26 cellular contexts compared by ENCODE assay signal in genomic region chr10:10850227-10850626, GRCh38.
"Had no signal": no experiment of that assay in that cellular context is flagged by ENCODE, and none has a peak within 500 bp of the region (broad histone marks: within the 10 kb centered on the region; RNA-seq: fewer than 3 reads in every experiment).

No MANE protein-coding gene starts in this region.

- H2AFZ ChIP-seq: neural progenitor cell had no signal

- H3K9me3 ChIP-seq: adrenal gland, spleen, thyroid gland, upper lobe of right lung had no signal

- H3K9ac ChIP-seq: neural progenitor cell had no signal

- H3K4me3 ChIP-seq: adrenal gland, lung, neural progenitor cell, spleen, thyroid gland, upper lobe of right lung had no signal

- H3K36me3 Mint-ChIP-seq: activated naive CD8-positive, alpha-beta T cell; naive thymus-derived CD8-positive, alpha-beta T cell had no signal

- H3K27me3 ChIP-seq: adrenal gland, foreskin keratinocyte, neural progenitor cell, thyroid gland, upper lobe of right lung had no signal

- DNase-seq: activated B cell treated with CpG ODN at 0.5 μM for 24 hours; activated CD4-positive, alpha-beta T cell treated with anti-CD3 and anti-CD28 coated beads for 36 hours; activated CD4-positive, alpha-beta T cell treated with anti-CD3 and anti-CD28 coated beads, Interleukin-2, amount 50 U/mL, for 4 hours; activated CD8-positive, alpha-beta memory T cell treated with anti-CD3 and anti-CD28 coated beads, Interleukin-2, amount 50 U/mL, for 48 hours; activated naive CD4-positive, alpha-beta T cell; activated T-cell treated with anti-CD3 and anti-CD28 coated beads, Interleukin-2, amount 50 U/mL, for 4 hours; adrenal gland; cortex of kidney; endodermal cell; glutamatergic neuron; hypothalamus; left colon; naive thymus-derived CD8-positive, alpha-beta T cell; posterior cingulate gyrus; spleen; stimulated activated CD4-positive, alpha-beta T cell treated with anti-CD3 and anti-CD28 coated beads, Interleukin-4, amount 100 ng/mL, for 1 hour; stimulated activated naive CD4-positive, alpha-beta T cell treated with Interleukin-2 at 50 U/mL for 16 hours; T-helper 9 cell; thyroid gland; upper lobe of right lung had no signal

- ATAC-seq: activated CD4-positive, alpha-beta T cell treated with anti-CD3 and anti-CD28 coated beads for 36 hours; activated T-cell treated with anti-CD3 and anti-CD28 coated beads, Interleukin-2, amount 50 U/mL, for 4 hours; foreskin keratinocyte; left colon; naive thymus-derived CD8-positive, alpha-beta T cell; upper lobe of right lung had no signal

- H3K4me3 Mint-ChIP-seq: activated B cell treated with CpG ODN at 0.5 μM for 24 hours; activated CD4-positive, alpha-beta T cell treated with anti-CD3 and anti-CD28 coated beads for 36 hours; activated naive CD8-positive, alpha-beta T cell; activated T-cell treated with anti-CD3 and anti-CD28 coated beads, Interleukin-2, amount 50 U/mL, for 4 hours; endodermal cell; naive thymus-derived CD8-positive, alpha-beta T cell; neural progenitor cell had no signal

- H3K9me3 Mint-ChIP-seq: activated B cell treated with CpG ODN at 0.5 μM for 24 hours; activated T-cell treated with anti-CD3 and anti-CD28 coated beads, Interleukin-2, amount 50 U/mL, for 4 hours; activated T-helper 2 cell treated with anti-CD3 and anti-CD28 coated beads, Interferon-gamma antibody, Interleukin-2, Interleukin-4, amounts not matched to agents 10 μg/mL and 5 μg/mL and 100 μg/mL, durations not matched to agents 14 hours and 24 hours and 36 hours; endodermal cell had no signal

- H3K4me2 ChIP-seq: neural progenitor cell had no signal

- H3K27ac Mint-ChIP-seq: activated B cell treated with CpG ODN at 0.5 μM for 24 hours; activated CD4-positive, alpha-beta T cell treated with anti-CD3 and anti-CD28 coated beads for 36 hours; activated naive CD8-positive, alpha-beta T cell; activated T-helper 2 cell treated with anti-CD3 and anti-CD28 coated beads, Interferon-gamma antibody, Interleukin-2, Interleukin-4, amounts not matched to agents 10 μg/mL and 5 μg/mL and 100 μg/mL, durations not matched to agents 14 hours and 24 hours and 36 hours; endodermal cell; naive thymus-derived CD8-positive, alpha-beta T cell; neural progenitor cell had no signal

- H3K4me1 Mint-ChIP-seq: endodermal cell; naive thymus-derived CD8-positive, alpha-beta T cell had no signal

- H3K4me1 ChIP-seq: adrenal gland, foreskin keratinocyte, spleen, thyroid gland, upper lobe of right lung had no signal

- H3K27ac ChIP-seq: adrenal gland, epithelial cell of prostate, foreskin keratinocyte, neural progenitor cell, spleen had no signal

- H3K36me3 ChIP-seq: adrenal gland, neural progenitor cell, spleen, thyroid gland, upper lobe of right lung had no signal
